21 cellular contexts compared by ENCODE assay signal in the genomic region with DNA sequence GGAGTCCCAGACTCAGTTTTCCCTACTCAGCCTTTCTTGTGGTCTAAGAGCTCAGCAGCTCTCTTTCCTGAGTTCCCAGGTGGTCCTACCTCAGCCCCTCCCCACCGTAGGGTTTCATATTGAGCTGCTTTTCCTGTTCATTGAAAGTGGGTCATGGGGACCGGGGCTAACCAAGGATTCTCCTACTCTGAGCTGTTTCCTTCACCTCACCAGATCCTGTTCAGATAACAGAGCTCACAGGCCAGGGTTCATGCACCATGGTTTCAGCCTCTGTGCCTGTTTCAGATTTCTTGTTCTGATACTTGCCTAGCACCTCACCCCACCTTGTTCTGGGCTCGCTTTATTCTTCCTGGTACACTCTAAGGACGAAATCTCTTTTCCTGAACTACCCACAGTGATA. TPM values are rescaled to one million over a fixed set of nuclear protein-coding genes. Genes with fewer than 3 reads are reported as not detected.
A peak's percentile ranks its signal among the peaks of the same experiment; 100 is the strongest.
DNase-seq lines count a peak whose midpoint lies in the region; ATAC-seq and TF ChIP-seq lines count a peak whose summit lies in the region.
"Had no signal": no experiment of that assay in that cellular context is flagged by ENCODE, and none has a peak within 500 bp of the region (broad histone marks: within the 10 kb centered on the region; RNA-seq: fewer than 3 reads in every experiment).

No MANE protein-coding gene starts in this region.

- peak overlapping the region; percentile 37 for H3K27ac Mint-ChIP-seq in activated CD8-positive, alpha-beta memory T cell treated with anti-CD3 and anti-CD28 coated beads, Interleukin-2, amount 10 ng/mL, durations not matched to agents 7 days and 5 days
- H3K27ac Mint-ChIP-seq in CD8-positive, alpha-beta memory T cell, result peak overlapping the region in 7 of 8 donors; percentile 7 to 95 (median 70)
- H3K27ac Mint-ChIP-seq in T-helper 17 cell (peak overlapping the region; percentile 91), nephron progenitor cell (peak overlapping the region; percentile 21)

- peaks cover 5% of the 10 kb centered on the region for H3K4me1 ChIP-seq in CD8-positive, alpha-beta memory T cell (ENCODE audit: insufficient read depth, low read length)
- H3K4me1 ChIP-seq in SJCRH30, result peaks cover 3% of the 10 kb centered on the region; the same call in 1 of the 2 replicates

- no peak overlapping the region for H3K27ac ChIP-seq in CD8-positive, alpha-beta memory T cell (ENCODE audit: low read depth, low read length)
- H3K27ac ChIP-seq in SJCRH30, result no peak overlapping the region
- H3K27ac ChIP-seq: BLaER1 treated with 17β-estradiol and CSF1 and Interleukin-3, amounts not matched to agents 10 nM and 100 nM; RWPE1; SJSA1 had no signal

- H3K27me3 ChIP-seq in CD8-positive, alpha-beta memory T cell (ENCODE audit: insufficient read depth, low read length, poor library complexity, severe bottlenecking), result no peaks in the 10 kb centered on the region
- no peaks in the 10 kb centered on the region for H3K27me3 ChIP-seq in SJCRH30
- H3K27me3 ChIP-seq: BLaER1 treated with 17β-estradiol and CSF1 and Interleukin-3, amounts not matched to agents 10 nM and 100 nM; SJSA1 had no signal

- peak; percentile 89 for ATAC-seq in activated CD8-positive, alpha-beta memory T cell treated with anti-CD3 and anti-CD28 coated beads, Interleukin-2, amount 10 ng/mL, durations not matched to agents 7 days and 5 days
- ATAC-seq in T-helper 17 cell, result peak; percentile 76
- no peak for ATAC-seq in HG03175 (IDR thresholded peaks at IDR 0.05; ENCODE audit: unreplicated experiment)
- ATAC-seq in GM18511 (IDR thresholded peaks at IDR 0.05; ENCODE audit: unreplicated experiment), result no peak
- ATAC-seq: PC-3 had no signal

- H3K4me3 ChIP-seq in CD8-positive, alpha-beta memory T cell (ENCODE audit: low read length), result no peak overlapping the region
- no peak overlapping the region for H3K4me3 ChIP-seq in SJCRH30
- H3K4me3 ChIP-seq: BLaER1 treated with 17β-estradiol and CSF1 and Interleukin-3, amounts not matched to agents 10 nM and 100 nM; SJSA1 had no signal

- TF ChIP-seq CTCF in nephron progenitor cell (IDR thresholded peaks at IDR 0.05), result no peak

- H3K4me1 Mint-ChIP-seq in activated CD8-positive, alpha-beta memory T cell treated with anti-CD3 and anti-CD28 coated beads, Interleukin-2, amount 10 ng/mL, durations not matched to agents 7 days and 5 days, result peaks cover 10% of the 10 kb centered on the region
- peaks cover 7 to 13% (median 12%) of the 10 kb centered on the region in 3 donors for H3K4me1 Mint-ChIP-seq in CD8-positive, alpha-beta memory T cell
- H3K4me1 Mint-ChIP-seq in T-helper 17 cell (peaks cover 15% of the 10 kb centered on the region), nephron progenitor cell (peaks cover 9% of the 10 kb centered on the region)

- CTCF ChIA-PET in activated CD8-positive, alpha-beta memory T cell treated with anti-CD3 and anti-CD28 coated beads, Interleukin-2, amount 10 ng/mL, durations not matched to agents 7 days and 5 days (lab: Charles Lee), result interaction anchor here (0.8 to 1.3 kb wide), 5 partner anchors 17 to 104 kb away, joined by 3 to 4 read pairs (median 4); a partner anchor contains a TSS
- CTCF ChIA-PET in CD8-positive, alpha-beta memory T cell (lab: Charles Lee), result interaction anchor here (0.6 kb wide), 1 partner anchor 38 kb away, joined by 4 read pairs; no protein-coding TSS in a partner anchor

- no peaks in the 10 kb centered on the region for H3K27me3 Mint-ChIP-seq in activated CD8-positive, alpha-beta memory T cell treated with anti-CD3 and anti-CD28 coated beads, Interleukin-2, amount 10 ng/mL, durations not matched to agents 7 days and 5 days
- H3K27me3 Mint-ChIP-seq in CD8-positive, alpha-beta memory T cell, result no peaks in the 10 kb centered on the region
- no peaks in the 10 kb centered on the region for H3K27me3 Mint-ChIP-seq in T-helper 17 cell
- H3K27me3 Mint-ChIP-seq in nephron progenitor cell (ENCODE audit: low read depth, poor library complexity), result no peaks in the 10 kb centered on the region

- H3K9me3 Mint-ChIP-seq in activated CD8-positive, alpha-beta memory T cell treated with anti-CD3 and anti-CD28 coated beads, Interleukin-2, amount 10 ng/mL, durations not matched to agents 7 days and 5 days (ENCODE audit: low read depth), result no peaks in the 10 kb centered on the region
- no peaks in the 10 kb centered on the region for H3K9me3 Mint-ChIP-seq in CD8-positive, alpha-beta memory T cell
- no peaks in the 10 kb centered on the region for H3K9me3 Mint-ChIP-seq in nephron progenitor cell

- peak; percentile 55 for DNase-seq in activated CD8-positive, alpha-beta memory T cell treated with anti-CD3 and anti-CD28 coated beads, Interleukin-2, amount 10 ng/mL, durations not matched to agents 7 days and 5 days
- DNase-seq in activated CD8-positive, alpha-beta memory T cell treated with anti-CD3 and anti-CD28 coated beads, Interleukin-2, amount 50 U/mL, for 4 hours, result no peak
- no peak for DNase-seq in CD8-positive, alpha-beta memory T cell
- DNase-seq in T-helper 17 cell, result no peak
- no peak for DNase-seq in nephron progenitor cell
- no peak for DNase-seq in SJCRH30
- DNase-seq: COR-L47, DMS153, EL, KBM-7, MV-4-11, NCI-H1417, NCI-H1930, NCI-H748 treated with DMSO at 0.1 percent for 48 hours, PC-3 had no signal

- no peaks in the 10 kb centered on the region for H3K9me3 ChIP-seq in CD8-positive, alpha-beta memory T cell (ENCODE audit: low read length)
- H3K9me3 ChIP-seq in T-helper 17 cell (ENCODE audit: control insufficient read depth, low read length, poor library complexity, severe bottlenecking) (no peaks in the 10 kb centered on the region), SJCRH30 (replicated peaks) (no peaks in the 10 kb centered on the region)
- H3K9me3 ChIP-seq: BLaER1 treated with 17β-estradiol and CSF1 and Interleukin-3, amounts not matched to agents 10 nM and 100 nM; SJSA1 had no signal

- no peak overlapping the region for H3K4me3 Mint-ChIP-seq in activated CD8-positive, alpha-beta memory T cell treated with anti-CD3 and anti-CD28 coated beads, Interleukin-2, amount 10 ng/mL, durations not matched to agents 7 days and 5 days
- H3K4me3 Mint-ChIP-seq in CD8-positive, alpha-beta memory T cell, result peak overlapping the region in 4 of 7 donors; percentile 1 to 30 (median 12)
- H3K4me3 Mint-ChIP-seq in T-helper 17 cell, result peak overlapping the region; percentile 78
- no peak overlapping the region for H3K4me3 Mint-ChIP-seq in nephron progenitor cell

- H3K36me3 ChIP-seq in CD8-positive, alpha-beta memory T cell (ENCODE audit: insufficient read depth, low read length), result peaks cover 19% of the 10 kb centered on the region
- H3K36me3 ChIP-seq in SJCRH30, result peaks cover 22% of the 10 kb centered on the region

- POLR2A ChIA-PET in CD8-positive, alpha-beta memory T cell (lab: Charles Lee), result no interaction called here

- H3K36me3 Mint-ChIP-seq in activated CD8-positive, alpha-beta memory T cell treated with anti-CD3 and anti-CD28 coated beads, Interleukin-2, amount 10 ng/mL, durations not matched to agents 7 days and 5 days, result peaks cover 9% of the 10 kb centered on the region
- H3K36me3 Mint-ChIP-seq in CD8-positive, alpha-beta memory T cell, result peaks cover 8 to 67% (median 18%) of the 10 kb centered on the region in 3 donors
- peaks cover 9% of the 10 kb centered on the region for H3K36me3 Mint-ChIP-seq in T-helper 17 cell (ENCODE audit: low read depth)
- peaks cover 58% of the 10 kb centered on the region for H3K36me3 Mint-ChIP-seq in nephron progenitor cell (ENCODE audit: low read depth)

RNA-seq across cellular contexts. Expression of a gene that starts 8.5 kb away (rescaled TPM):
- total RNA-seq in activated CD8-positive, alpha-beta memory T cell treated with anti-CD3 and anti-CD28 coated beads, Interleukin-2, amount 10 ng/mL, durations not matched to agents 7 days and 5 days, result 10 to 100 TPM; 40.3 to 44.8 TPM
- 10 to 100 TPM; 59.4 to 61.9 TPM for total RNA-seq in CD8-positive, alpha-beta memory T cell
- polyA plus RNA-seq in CD8-positive, alpha-beta memory T cell, result 15.6 TPM
- total RNA-seq in T-helper 17 cell, result 10 to 100 TPM; 21.9 to 22.7 TPM
- 34.4 and 36.5 TPM in 2 replicates for total RNA-seq in SJCRH30 (2014; rRNA removed; shearing (Covaris generic))

RNA-seq across cellular contexts. Expression of a gene that starts 9.5 kb away (rescaled TPM):
- 10 to 100 TPM; 59.3 to 60.6 TPM for total RNA-seq in activated CD8-positive, alpha-beta memory T cell treated with anti-CD3 and anti-CD28 coated beads, Interleukin-2, amount 10 ng/mL, durations not matched to agents 7 days and 5 days
- 10 to 100 TPM; 61.9 to 67.4 TPM for total RNA-seq in CD8-positive, alpha-beta memory T cell
- 134 TPM for polyA plus RNA-seq in CD8-positive, alpha-beta memory T cell
- 10 to 100 TPM; 19.4 to 21.4 TPM for total RNA-seq in T-helper 17 cell
- total RNA-seq in SJCRH30 (2014; rRNA removed; shearing (Covaris generic)), result 24.8 and 33.3 TPM in 2 replicates

RNA-seq across cellular contexts. Expression of a gene that starts 15.9 kb away (rescaled TPM):
- total RNA-seq in activated CD8-positive, alpha-beta memory T cell treated with anti-CD3 and anti-CD28 coated beads, Interleukin-2, amount 10 ng/mL, durations not matched to agents 7 days and 5 days, result not detected
- not detected for total RNA-seq in CD8-positive, alpha-beta memory T cell
- polyA plus RNA-seq in CD8-positive, alpha-beta memory T cell, result 0.76 TPM
- total RNA-seq in T-helper 17 cell, result 1 to 10 TPM; 1.4 to 1.8 TPM
- not detected in 2 replicates for total RNA-seq in SJCRH30 (2014; rRNA removed; shearing (Covaris generic))
- total RNA-seq: NCI-H460, SJSA1 had no signal

RNA-seq across cellular contexts. Expression of a gene that starts 24.3 kb away (rescaled TPM):
- 100 to 1,000 TPM; 185 to 200 TPM for total RNA-seq in activated CD8-positive, alpha-beta memory T cell treated with anti-CD3 and anti-CD28 coated beads, Interleukin-2, amount 10 ng/mL, durations not matched to agents 7 days and 5 days
- total RNA-seq in CD8-positive, alpha-beta memory T cell, result 100 to 1,000 TPM; 187 to 190 TPM
- 380 TPM for polyA plus RNA-seq in CD8-positive, alpha-beta memory T cell
- total RNA-seq in T-helper 17 cell, result 100 to 1,000 TPM; 217 to 234 TPM
- total RNA-seq in SJCRH30 (2014; rRNA removed; shearing (Covaris generic)), result 170 and 183 TPM in 2 replicates

RNA-seq across cellular contexts. Expression of a gene that starts 37.2 kb away (rescaled TPM):
- under 1 TPM; 0.06 to 0.56 TPM for total RNA-seq in activated CD8-positive, alpha-beta memory T cell treated with anti-CD3 and anti-CD28 coated beads, Interleukin-2, amount 10 ng/mL, durations not matched to agents 7 days and 5 days
- 1 to 10 TPM in 1 of 2 experiments, under 1 TPM in 1; 0.24 to 1.0 TPM for total RNA-seq in CD8-positive, alpha-beta memory T cell
- not detected for polyA plus RNA-seq in CD8-positive, alpha-beta memory T cell
- not detected for total RNA-seq in T-helper 17 cell
- 21.8 and 22.3 TPM in 2 replicates for total RNA-seq in SJCRH30 (2014; rRNA removed; shearing (Covaris generic))

Comparison
In these comparisons a context has a peak if more than half of its experiments do, and no peak if none do; other contexts are left out.
1. ATAC-seq: peak in activated CD8-positive, alpha-beta memory T cell treated with anti-CD3 and anti-CD28 coated beads, Interleukin-2, amount 10 ng/mL, durations not matched to agents 7 days and 5 days (single experiment) and T-helper 17 cell (single experiment); none in HG03175 (single experiment) and GM18511 (single experiment).
2. H3K27ac Mint-ChIP-seq: peak in every context shown above with its lines; median percentile 91 in T-helper 17 cell; 70 in CD8-positive, alpha-beta memory T cell; 37 in activated CD8-positive, alpha-beta memory T cell treated with anti-CD3 and anti-CD28 coated beads, Interleukin-2, amount 10 ng/mL, durations not matched to agents 7 days and 5 days; 21 in nephron progenitor cell.
3. H3K4me3 Mint-ChIP-seq: peak in CD8-positive, alpha-beta memory T cell (4 of 7) and T-helper 17 cell (single experiment); none in activated CD8-positive, alpha-beta memory T cell treated with anti-CD3 and anti-CD28 coated beads, Interleukin-2, amount 10 ng/mL, durations not matched to agents 7 days and 5 days (single experiment) and nephron progenitor cell (single experiment).